In the genomic region with DNA sequence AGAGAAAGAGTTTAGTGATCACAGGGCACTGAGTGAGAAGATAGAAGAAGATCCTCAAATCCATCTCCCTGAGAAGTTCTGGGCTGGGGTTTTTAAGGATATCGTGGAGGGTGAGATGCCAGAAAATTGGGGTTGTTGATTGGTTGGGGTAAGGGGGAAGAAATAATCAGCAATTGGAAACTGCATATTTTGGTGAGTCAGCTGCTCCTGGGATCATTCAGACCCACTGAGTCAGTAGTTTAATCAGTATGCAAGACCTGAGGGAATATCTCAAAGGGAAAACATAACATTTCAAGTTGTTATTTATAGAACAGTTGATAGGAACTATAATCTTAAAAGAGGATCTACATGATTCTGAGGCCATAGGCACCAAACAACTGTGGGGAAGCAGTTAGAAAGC, we compare ENCODE assay signal across 7 cellular contexts.
DNase-seq lines count a peak whose midpoint lies in the region; ATAC-seq, FAIRE-seq and TF ChIP-seq lines count a peak whose summit lies in the region.
"Not testable (repeated sequence)": the region's sequence is repeated elsewhere in the genome, so short reads cannot be mapped to it uniquely, and the experiment has no call there.

No MANE protein-coding gene starts in this region.

- H3K4me1 ChIP-seq in GM23248 (ENCODE audit: insufficient read depth): not testable (repeated sequence)
- H3K4me1 ChIP-seq in adipocyte (ENCODE audit: control insufficient read depth, insufficient read depth, low read length) (peaks cover 43% of the 10 kb centered on the region), K562 (replicated peaks in 1 of 2; ENCODE audit: control insufficient read depth in 2 of 2, insufficient read depth in 2 of 2, low read length in 2 of 2) (peaks cover 13 to 54% of the 10 kb centered on the region in 2 experiments; a peak in 4 of 5 replicates), osteoblast (ENCODE audit: insufficient read depth, low read length) (peaks cover 20% of the 10 kb centered on the region)

- not testable (repeated sequence) for H3K36me3 ChIP-seq in GM23248 (ENCODE audit: low read depth); adipocyte (ENCODE audit: control insufficient read depth, insufficient read depth, low read length, severe bottlenecking); K562 (ENCODE audit: control insufficient read depth, insufficient read depth, low read length); osteoblast (ENCODE audit: insufficient read depth, low read length)

- not testable (repeated sequence) for BruUV-seq in K562 (replicated peaks; lab: Mats Ljungman, UMichigan)

- H3K4me3 ChIP-seq in GM23248; K562; fibroblast of mammary gland (ENCODE audit: control insufficient read depth, low read depth, low read length); osteoblast (ENCODE audit: insufficient read depth, low read length): not testable (repeated sequence)
- H3K4me3 ChIP-seq in adipocyte (ENCODE audit: low read length): peak overlapping the region; percentile 24

- FAIRE-seq in K562 (lab: Jason Lieb, UNC): not testable (repeated sequence)

- H3K79me2 ChIP-seq in GM23248 (ENCODE audit: insufficient read depth); K562 (ENCODE audit: control insufficient read depth, insufficient read depth, low read length); osteoblast (ENCODE audit: insufficient read depth, low read length): not testable (repeated sequence)

- DNase-seq in GM23248 (peak; percentile 23), adipocyte (ENCODE audit: low read depth) (peak; percentile 22), fibroblast of mammary gland (ENCODE audit: low read depth) (peak; percentile 60), iris pigment epithelial cell (ENCODE audit: low read depth) (peak; percentile 17), osteoblast (ENCODE audit: insufficient read length, low spot score, missing footprints) (peak; percentile 42), stromal cell of bone marrow (ENCODE audit: low read depth) (peak; percentile 11)
- not testable (repeated sequence) for DNase-seq in K562 (ENCODE audit: extremely low read depth in 1 of 4, low spot score in 3 of 4)

- H3F3A ChIP-seq in GM23248 (ENCODE audit: insufficient read depth): not testable (repeated sequence)

- H3K27me3 ChIP-seq in GM23248 (replicated peaks; ENCODE audit: insufficient read depth); adipocyte (replicated peaks; ENCODE audit: control insufficient read depth, insufficient read depth, low read length); K562 (ENCODE audit: control insufficient read depth in 2 of 2, insufficient read depth in 2 of 2, low read length in 2 of 2); osteoblast (ENCODE audit: insufficient read depth, low read length): not testable (repeated sequence)

- POLR2A ChIA-PET in K562 (lab: Yijun Ruan, JAX): not testable (repeated sequence)

- not testable (repeated sequence) for H3K27ac ChIP-seq in GM23248; K562 (ENCODE audit: extremely low read depth, low read depth, low read length); osteoblast (ENCODE audit: low read depth, low read length)

- H2AFZ ChIP-seq in GM23248; osteoblast (ENCODE audit: low read length): not testable (repeated sequence)
- peak overlapping the region; percentile 92; the same call in 1 of the 2 replicates for H2AFZ ChIP-seq in K562 (ENCODE audit: low read depth, low read length)

- not testable (repeated sequence) for H3K9me1 ChIP-seq in K562 (ENCODE audit: control insufficient read depth, insufficient read depth, low read length)

- TF ChIP-seq RAD21 in K562 (CRISPR knock-in tag; conservative IDR thresholded peaks at IDR 0.05 in 1 of 2, IDR thresholded peaks at IDR 0.05 in 1 of 2): not testable (repeated sequence)

- not testable (repeated sequence) for H3K9me3 ChIP-seq in GM23248 (ENCODE audit: low read depth); adipocyte (ENCODE audit: control insufficient read depth, low read length); K562 (replicated peaks; ENCODE audit: control insufficient read depth, insufficient read depth, low read depth, low read length); osteoblast (ENCODE audit: low read depth, low read length)

- H3K4me2 ChIP-seq in GM23248 (ENCODE audit: unreplicated experiment); K562 (ENCODE audit: insufficient read depth, low read length): not testable (repeated sequence)
- H3K4me2 ChIP-seq in osteoblast (ENCODE audit: insufficient read depth, low read length): peak overlapping the region; percentile 59

- intact Hi-C loops in K562 (cut with micrococcal nuclease): loop anchor here (5.0 kb wide), 1 partner anchor 57 kb away; no protein-coding TSS in a partner anchor

- ATAC-seq in K562: not testable (repeated sequence)

- not testable (repeated sequence) for TF ChIP-seq EP300 in K562 (IDR thresholded peaks at IDR 0.05; ENCODE audit: low read length)

- not testable (repeated sequence) for H3K9ac ChIP-seq in GM23248; K562 (ENCODE audit: insufficient read depth in 1 of 2, low read depth in 2 of 2, low read length in 2 of 2)
- H3K9ac ChIP-seq in adipocyte (ENCODE audit: low read length): peak overlapping the region; percentile 60

- 58 to 68% methylated on average over 1 of the region's 1 CpG for WGBS in GM23248 (ENCODE audit: low coverage in 1 of 2, low lambda C conversion rate in 2 of 2, missing lambda C conversion rate in 2 of 2), 2 experiments
- 38% methylated on average over 1 of the region's 1 CpG for WGBS in K562 (ENCODE audit: insufficient coverage, low coverage, missing lambda C conversion rate)

- not testable (repeated sequence) for H3K9me2 ChIP-seq in GM23248 (ENCODE audit: insufficient read depth)

- not testable (repeated sequence) for TF ChIP-seq CTCF in K562 (IDR thresholded peaks at IDR 0.05 in 2 of 3, conservative IDR thresholded peaks at IDR 0.05 in 1 of 3; ENCODE audit: insufficient read depth in 2 of 3, low read depth in 1 of 3, low read length in 3 of 3); fibroblast of mammary gland (conservative IDR thresholded peaks at IDR 0.05; ENCODE audit: control insufficient read depth, insufficient read depth, low read depth, low read length); osteoblast (IDR thresholded peaks at IDR 0.05; ENCODE audit: extremely low read depth, low read depth, low read length)

- TF ChIP-seq POLR2A in K562 (conservative IDR thresholded peaks at IDR 0.05): not testable (repeated sequence)

- CTCF ChIA-PET in K562 (lab: Yijun Ruan, JAX; ENCODE audit: low intra/inter-chr PET ratio): interaction anchor here (2.1 kb wide), 1 partner anchor 121 kb away, joined by 13 read pairs; no protein-coding TSS in a partner anchor

- in situ Hi-C loops in GM23248 (cut with MboI): not testable (repeated sequence)
- in situ Hi-C loops in K562 (cut with MboI): loop anchor here (5.0 kb wide), 2 partner anchors 52 to 172 kb away; no protein-coding TSS in a partner anchor

- H4K20me1 ChIP-seq in GM23248 (ENCODE audit: insufficient read depth); K562 (replicated peaks; ENCODE audit: control insufficient read depth, insufficient read depth, low read length); osteoblast (ENCODE audit: insufficient read depth, low read length): not testable (repeated sequence)
